21 cellular contexts compared by ENCODE assay signal in the genomic region with DNA sequence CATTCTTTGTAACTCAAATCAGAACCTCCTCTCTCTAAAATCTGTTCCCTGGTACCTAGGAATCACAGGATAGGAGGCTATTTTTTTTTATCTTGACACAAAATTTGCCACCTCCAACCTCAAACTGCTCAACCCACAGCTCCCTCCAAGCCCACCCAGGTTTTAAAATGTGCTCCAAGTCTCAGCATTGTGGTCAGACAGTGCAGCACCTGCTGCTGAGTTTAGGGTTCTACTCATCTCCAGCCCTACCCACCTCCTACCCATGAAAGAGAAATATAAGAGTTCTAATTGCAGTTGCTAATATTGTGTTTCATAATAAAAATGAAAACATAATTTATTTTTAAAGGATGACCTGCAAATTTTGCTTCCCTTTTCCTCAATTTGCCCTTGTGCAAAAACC.
"Had no signal": no experiment of that assay in that cellular context is flagged by ENCODE, and none has a peak within 500 bp of the region (broad histone marks: within the 10 kb centered on the region; RNA-seq: fewer than 3 reads in every experiment).

No MANE protein-coding gene starts in this region.

- H3K27me3 Mint-ChIP-seq: stimulated activated naive B cell treated with anti-CD40 and anti-IgM and Interleukin-4, amounts not matched to agents 10 μg/mL and 1 μg/mL and 100 μg/mL, for 72 hours had no signal

- H3K36me3 Mint-ChIP-seq: mesothelial cell of epicardium; naive thymus-derived CD4-positive, alpha-beta T cell; stimulated activated naive B cell treated with anti-CD40 and anti-IgM and Interleukin-4, amounts not matched to agents 10 μg/mL and 1 μg/mL and 100 μg/mL, for 72 hours had no signal

- H3K9me3 ChIP-seq: esophagus squamous epithelium, mucosa of descending colon, ovary, psoas muscle, spleen had no signal

- H3K9me3 Mint-ChIP-seq: effector memory CD8-positive, alpha-beta T cell; mesothelial cell of epicardium; nephron; stimulated activated naive B cell treated with anti-CD40 and anti-IgM and Interleukin-4, amounts not matched to agents 10 μg/mL and 1 μg/mL and 100 μg/mL, for 72 hours; stimulated activated naive CD8-positive, alpha-beta T cell treated with anti-CD3 and anti-CD28 coated beads, Interleukin-15, Interleukin-2, amounts not matched to agents 100 ng/mL and 50 ng/mL, for 24 hours had no signal

- H3K4me3 ChIP-seq: esophagus squamous epithelium, mucosa of descending colon, ovary, psoas muscle, skin epidermis, spleen had no signal

- H3K27me3 ChIP-seq: esophagus squamous epithelium, ovary, spleen had no signal

- H3K4me3 Mint-ChIP-seq: effector memory CD8-positive, alpha-beta T cell; mesothelial cell of epicardium; naive thymus-derived CD4-positive, alpha-beta T cell; nephron; stimulated activated naive B cell treated with anti-CD40 and anti-IgM and Interleukin-4, amounts not matched to agents 10 μg/mL and 1 μg/mL and 100 μg/mL, for 72 hours; stimulated activated naive CD8-positive, alpha-beta T cell treated with anti-CD3 and anti-CD28 coated beads, Interleukin-15, Interleukin-2, amounts not matched to agents 100 ng/mL and 50 ng/mL, for 24 hours had no signal

- H3K27ac ChIP-seq: esophagus squamous epithelium, ovary, psoas muscle, spleen had no signal

- H3K4me1 ChIP-seq: psoas muscle, spleen had no signal

- DNase-seq: cerebellar nuclear complex; cortex of kidney; effector memory CD8-positive, alpha-beta T cell; erythroblast; esophagus squamous epithelium; mesenchymal stem cell; mucosa of descending colon; naive thymus-derived CD4-positive, alpha-beta T cell; nucleus accumbens; ovary; posterior cingulate gyrus; psoas muscle; spleen; stimulated activated CD4-positive, alpha-beta T cell treated with anti-CD3 and anti-CD28 coated beads, Interleukin-15, amount 100 ng/mL, for 24 hours; stimulated activated CD4-positive, alpha-beta T cell treated with anti-CD3 and anti-CD28 coated beads, Interleukin-2, amount 100 ng/mL, for 48 hours; stimulated activated naive B cell treated with anti-CD40 and anti-IgM and Interleukin-4, amounts not matched to agents 10 μg/mL and 1 μg/mL and 100 μg/mL, for 72 hours; trophoblast cell had no signal

- H3K36me3 ChIP-seq: esophagus squamous epithelium, ovary, spleen had no signal

- H3K27ac Mint-ChIP-seq: effector memory CD8-positive, alpha-beta T cell; mesothelial cell of epicardium; naive thymus-derived CD4-positive, alpha-beta T cell; stimulated activated naive B cell treated with anti-CD40 and anti-IgM and Interleukin-4, amounts not matched to agents 10 μg/mL and 1 μg/mL and 100 μg/mL, for 72 hours; stimulated activated naive CD8-positive, alpha-beta T cell treated with anti-CD3 and anti-CD28 coated beads, Interleukin-15, Interleukin-2, amounts not matched to agents 100 ng/mL and 50 ng/mL, for 24 hours had no signal

- ATAC-seq: effector memory CD8-positive, alpha-beta T cell; mucosa of descending colon; naive thymus-derived CD4-positive, alpha-beta T cell; psoas muscle; stimulated activated naive B cell treated with anti-CD40 and anti-IgM and Interleukin-4, amounts not matched to agents 10 μg/mL and 1 μg/mL and 100 μg/mL, for 72 hours had no signal

- H3K4me1 Mint-ChIP-seq: mesothelial cell of epicardium; naive thymus-derived CD4-positive, alpha-beta T cell; stimulated activated naive B cell treated with anti-CD40 and anti-IgM and Interleukin-4, amounts not matched to agents 10 μg/mL and 1 μg/mL and 100 μg/mL, for 72 hours had no signal
